Comparison of ENCODE assay signal across 5 cellular contexts in the genomic region with DNA sequence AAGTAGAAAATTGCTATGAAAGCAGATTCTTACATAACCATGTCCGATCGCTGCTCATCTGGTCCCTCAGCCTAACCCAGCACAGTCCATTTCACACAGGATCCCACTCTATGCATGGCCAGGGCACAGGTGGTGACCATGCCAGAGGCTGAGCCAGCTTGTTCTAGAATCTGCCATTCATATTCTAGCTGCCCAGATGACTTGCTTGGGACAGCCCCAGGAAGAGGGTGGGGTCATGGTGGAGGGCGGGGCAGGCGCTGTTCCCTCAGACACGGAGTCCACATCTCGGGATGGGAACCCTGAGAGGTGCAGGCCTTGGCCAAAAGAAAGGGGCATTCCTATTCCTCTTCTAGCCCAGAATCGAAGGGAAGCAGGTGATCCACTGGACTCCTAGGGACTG.
"Had no signal": no experiment of that assay in that cellular context is flagged by ENCODE, and none has a peak within 500 bp of the region (broad histone marks: within the 10 kb centered on the region; RNA-seq: fewer than 3 reads in every experiment).

No MANE protein-coding gene starts in this region.

- H2AFZ ChIP-seq: GM23338 had no signal

- H3K4me2 ChIP-seq: GM23338 had no signal

- DNase-seq: H9, HCEC 1CT, IMR-90 had no signal

- H3K4me3 ChIP-seq: GM23338, K562 had no signal

- ATAC-seq: GM23338, K562 had no signal
